In the genomic region with DNA sequence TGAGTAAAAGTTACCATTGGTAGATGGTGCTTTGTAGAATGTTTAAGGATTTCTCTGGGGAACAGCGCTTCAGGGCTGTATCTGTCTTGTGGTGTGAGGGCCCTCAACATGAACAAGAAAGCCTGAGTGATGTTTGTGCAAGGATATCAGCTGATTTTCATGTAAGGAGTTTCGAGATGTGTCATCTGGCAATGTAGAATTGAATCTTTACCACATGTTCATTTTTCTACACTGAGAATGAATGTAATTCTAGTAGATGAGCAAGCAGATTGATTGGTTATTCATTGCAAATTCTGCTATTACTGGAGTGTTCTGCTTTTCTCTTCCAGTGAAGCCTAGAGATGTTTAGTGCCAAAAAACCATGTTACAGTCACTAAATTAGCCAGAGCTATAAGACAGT, we compare ENCODE assay signal across 11 cellular contexts.
A peak's percentile ranks its signal among the peaks of the same experiment; 100 is the strongest.
DNase-seq lines count a peak whose midpoint lies in the region; ATAC-seq and TF ChIP-seq lines count a peak whose summit lies in the region.
"Had no signal": no experiment of that assay in that cellular context is flagged by ENCODE, and none has a peak within 500 bp of the region (broad histone marks: within the 10 kb centered on the region; RNA-seq: fewer than 3 reads in every experiment).

No MANE protein-coding gene starts in this region.

- H3K27me3 Mint-ChIP-seq in glutamatergic neuron (ENCODE audit: unreplicated experiment): no peaks in the 10 kb centered on the region

- peaks cover 26% of the 10 kb centered on the region for H3K79me2 ChIP-seq in osteoblast (ENCODE audit: insufficient read depth, low read length)

- no peaks in the 10 kb centered on the region for H3K9me3 Mint-ChIP-seq in glutamatergic neuron (ENCODE audit: unreplicated experiment)

- H3K27ac ChIP-seq in osteoblast (ENCODE audit: low read depth, low read length): peak overlapping the region; percentile 81

- no peak overlapping the region for H3K27ac Mint-ChIP-seq in glutamatergic neuron (ENCODE audit: unreplicated experiment)

- H3K36me3 Mint-ChIP-seq in glutamatergic neuron (ENCODE audit: unreplicated experiment): peaks cover 4% of the 10 kb centered on the region

- H3K36me3 ChIP-seq in osteoblast (ENCODE audit: insufficient read depth, low read length): no peaks in the 10 kb centered on the region

- peaks cover 15% of the 10 kb centered on the region for H3K4me1 ChIP-seq in osteoblast (ENCODE audit: insufficient read depth, low read length)

- peak; percentile 7 for DNase-seq in activated CD4-positive, alpha-beta T cell treated with anti-CD3 and anti-CD28 coated beads for 48 hours
- no peak for DNase-seq in activated CD4-positive, alpha-beta T cell treated with anti-CD3 and anti-CD28 coated beads, Interleukin-2, amount 50 U/mL, for 4 hours
- DNase-seq in osteoblast (ENCODE audit: insufficient read length, low spot score, missing footprints) (peak; percentile 44), NCI-H2107 (lab: John Stamatoyannopoulos, UW) (no peak), glutamatergic neuron (no peak), putamen (ENCODE audit: low spot score) (no peak)
- DNase-seq: effector memory CD4-positive, alpha-beta T cell; NCI-H510A had no signal

- peaks cover 6% of the 10 kb centered on the region for H4K20me1 ChIP-seq in osteoblast (ENCODE audit: insufficient read depth, low read length)

- H3K9me3 ChIP-seq in osteoblast (ENCODE audit: low read depth, low read length): no peaks in the 10 kb centered on the region

- H3K4me3 ChIP-seq in osteoblast (ENCODE audit: insufficient read depth, low read length): no peak overlapping the region

- no peak overlapping the region for H3K4me3 Mint-ChIP-seq in glutamatergic neuron (ENCODE audit: unreplicated experiment)

- H2AFZ ChIP-seq in osteoblast (ENCODE audit: low read length): no peak overlapping the region

- ATAC-seq in GM21576 (IDR thresholded peaks at IDR 0.05; ENCODE audit: unreplicated experiment): peak; percentile 91
- peak; percentile 93 for ATAC-seq in HG03432 (IDR thresholded peaks at IDR 0.05; ENCODE audit: unreplicated experiment)
- ATAC-seq: HCT116 had no signal

- H3K27me3 ChIP-seq in osteoblast (ENCODE audit: insufficient read depth, low read length): no peaks in the 10 kb centered on the region

- peaks cover 25% of the 10 kb centered on the region for H3K4me1 Mint-ChIP-seq in glutamatergic neuron (ENCODE audit: low read depth, unreplicated experiment)

- H3K4me2 ChIP-seq in osteoblast (ENCODE audit: insufficient read depth, low read length): peak overlapping the region; percentile 23

- no peak for TF ChIP-seq CTCF in osteoblast (IDR thresholded peaks at IDR 0.05; ENCODE audit: extremely low read depth, low read depth, low read length)
- TF ChIP-seq CTCF in glutamatergic neuron (IDR thresholded peaks at IDR 0.05; ENCODE audit: partially characterized antibody, unreplicated experiment): no peak

Comparison
In these comparisons a context has a peak if more than half of its experiments do, and no peak if none do; other contexts are left out.
1. DNase-seq: peak in activated CD4-positive, alpha-beta T cell treated with anti-CD3 and anti-CD28 coated beads for 48 hours (single experiment) and osteoblast (single experiment); none in activated CD4-positive, alpha-beta T cell treated with anti-CD3 and anti-CD28 coated beads, Interleukin-2, amount 50 U/mL, for 4 hours (0 of 2), NCI-H2107 (single experiment), glutamatergic neuron (single experiment) and putamen (single experiment).